ENCODE assay signal across 10 cellular contexts in genomic region chr10:10798021-10798420, GRCh38.
DNase-seq lines count a peak whose midpoint lies in the region; ATAC-seq and TF ChIP-seq lines count a peak whose summit lies in the region.
"Had no signal": no experiment of that assay in that cellular context is flagged by ENCODE, and none has a peak within 500 bp of the region (broad histone marks: within the 10 kb centered on the region; RNA-seq: fewer than 3 reads in every experiment).

No MANE protein-coding gene starts in this region.

- intact Hi-C loops in tibial artery (cut with DNase I; ENCODE audit: low total_unique reads): no loop called here

- peak overlapping the region; percentile 49 to 90 (median 80) for H3K27ac Mint-ChIP-seq in nephron

- H3K36me3 ChIP-seq in tibial artery: no peaks in the 10 kb centered on the region

- H3K27me3 Mint-ChIP-seq in nephron (ENCODE audit: low read depth): peaks cover 8% of the 10 kb centered on the region

- no peaks in the 10 kb centered on the region for H3K9me3 Mint-ChIP-seq in nephron

- no peak for ATAC-seq in GM18867 (IDR thresholded peaks at IDR 0.05; ENCODE audit: unreplicated experiment)
- no peak for ATAC-seq in GM19324 (IDR thresholded peaks at IDR 0.05; ENCODE audit: low FRiP score, unreplicated experiment)
- ATAC-seq: GM12878 had no signal

- H3K4me3 Mint-ChIP-seq in nephron: peak overlapping the region; percentile 21 to 65 (median 52)

- 24 to 51% (median 40%) methylated on average over 3 of the region's 3 CpGs for WGBS in adipose tissue, 3 donors

- H3K27me3 ChIP-seq in tibial artery: no peaks in the 10 kb centered on the region

- H3K27ac ChIP-seq in adipose tissue (ENCODE audit: low read depth, low read length): peak overlapping the region; percentile 48
- peak overlapping the region; percentile 92 to 94 for H3K27ac ChIP-seq in tibial artery
- H3K27ac ChIP-seq: PC-9 had no signal

- TF ChIP-seq CTCF in fibroblast of the aortic adventitia (IDR thresholded peaks at IDR 0.05; ENCODE audit: insufficient read depth, low read length) (peak; percentile 12), nephron (IDR thresholded peaks at IDR 0.05; ENCODE audit: unreplicated experiment in 3 of 3) (no peak), tibial artery (IDR thresholded peaks at IDR 0.05) (no peak)

- no peaks in the 10 kb centered on the region for H3K9me3 ChIP-seq in tibial artery

- H3K4me3 ChIP-seq in fibroblast of the aortic adventitia (ENCODE audit: low read depth, low read length): peak overlapping the region; percentile 61
- peak overlapping the region; percentile 47 to 50 for H3K4me3 ChIP-seq in tibial artery
- H3K4me3 ChIP-seq: GM12878, PC-9 had no signal

- H3K36me3 Mint-ChIP-seq in nephron (ENCODE audit: low read depth): no peaks in the 10 kb centered on the region

- peaks cover 0 to 75% (median 30%) of the 10 kb centered on the region in 4 donors for H3K4me1 ChIP-seq in tibial artery

- peaks cover 42% of the 10 kb centered on the region for H3K4me1 Mint-ChIP-seq in nephron

- DNase-seq in fibroblast of the aortic adventitia (ENCODE audit: low read depth) (peak; percentile 68), tibial artery (no peak), middle frontal gyrus (ENCODE audit: extremely low spot score, low spot score) (no peak), NCI-H1694 (lab: John Stamatoyannopoulos, UW) (no peak)
- DNase-seq: PC-9 had no signal
